Comparison of ENCODE assay signal across 7 cellular contexts in the genomic region with DNA sequence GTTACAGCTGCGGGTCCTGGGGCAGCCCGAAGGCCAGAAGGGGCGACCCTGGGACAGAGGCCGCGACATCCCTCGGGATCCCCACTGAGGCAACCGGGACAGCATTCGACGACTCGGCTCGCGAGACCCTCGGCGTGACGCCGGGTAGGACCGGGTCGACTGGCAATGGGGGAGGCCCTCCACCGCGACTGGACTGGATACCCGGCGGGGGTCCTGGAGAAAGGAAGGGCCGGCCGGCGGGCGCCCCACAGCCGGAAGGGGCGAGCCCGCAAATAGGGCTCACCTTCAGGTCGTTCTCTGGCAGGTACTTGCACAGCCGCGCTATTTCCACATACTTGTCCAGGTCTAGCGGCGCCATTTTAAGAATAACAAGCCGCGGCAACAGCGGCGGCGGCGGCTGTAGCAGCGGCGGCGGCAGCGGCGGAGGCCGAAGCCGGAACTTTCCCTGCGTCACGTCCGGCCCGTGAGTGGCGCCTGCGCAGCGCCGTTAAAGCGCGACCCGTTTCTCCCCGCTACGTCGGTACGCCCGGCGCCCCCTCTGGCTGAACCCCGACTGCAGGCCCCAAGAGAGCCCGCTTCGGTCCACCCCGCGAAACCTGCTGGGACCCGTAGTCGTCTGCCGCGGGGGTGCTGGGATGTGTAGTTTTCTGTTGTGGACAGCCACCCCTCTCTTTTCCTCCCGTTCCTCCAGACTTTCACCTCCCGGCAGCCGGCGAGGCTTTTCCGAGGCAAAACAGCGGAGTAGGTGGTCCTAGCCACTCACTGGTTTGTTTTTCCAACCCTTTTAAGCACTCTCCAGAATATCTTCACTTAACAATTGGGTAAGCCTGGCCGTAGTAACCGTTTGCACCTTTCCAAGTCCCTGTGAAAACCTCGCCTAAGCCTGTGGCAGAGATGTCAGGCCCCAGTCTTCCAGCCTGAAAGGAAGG.
DNase-seq lines count a peak whose midpoint lies in the region; ATAC-seq, FAIRE-seq and TF ChIP-seq lines count a peak whose summit lies in the region.

A gene (minus strand): TSS at position 443 of the 929 bp plus-strand sequence. CDS start 85 bp downstream, at position 358.

- peak; percentile 87 for FAIRE-seq in GM18507 (lab: Jason Lieb, UNC)

- H3K4me3 ChIP-seq in retinal pigment epithelial cell (ENCODE audit: low read length) = peak within 1 kb of the TSS; percentile 97

- TF ChIP-seq CTCF in retinal pigment epithelial cell (conservative IDR thresholded peaks at IDR 0.05; ENCODE audit: low read depth, low read length) = peak; percentile 70

- peak; percentile 97 for DNase-seq in GM18507 (ENCODE audit: extremely low spot score, insufficient read length, low read depth)
- DNase-seq in NCI-H2029 (lab: John Stamatoyannopoulos, UW) = peak; percentile 84
- DNase-seq in T-helper 9 cell = peak; percentile 96
- DNase-seq in astrocyte of the hippocampus (ENCODE audit: low read depth, low spot score) = peak; percentile 99
- peak; percentile 94 to 98 for DNase-seq in hippocampal formation (lab: John Stamatoyannopoulos, UW)
- peak; percentile 86 for DNase-seq in retinal pigment epithelial cell (ENCODE audit: low read depth)

- peak; percentile 97 for ATAC-seq in HG02981 (IDR thresholded peaks at IDR 0.05; ENCODE audit: unreplicated experiment)

Comparison
In these comparisons a context has a peak if more than half of its experiments do, and no peak if none do; other contexts are left out.
1. Peak in every context shown above with its lines: DNase-seq, ATAC-seq and H3K4me3 ChIP-seq.